10 cellular contexts compared by ENCODE assay signal in the genomic region with DNA sequence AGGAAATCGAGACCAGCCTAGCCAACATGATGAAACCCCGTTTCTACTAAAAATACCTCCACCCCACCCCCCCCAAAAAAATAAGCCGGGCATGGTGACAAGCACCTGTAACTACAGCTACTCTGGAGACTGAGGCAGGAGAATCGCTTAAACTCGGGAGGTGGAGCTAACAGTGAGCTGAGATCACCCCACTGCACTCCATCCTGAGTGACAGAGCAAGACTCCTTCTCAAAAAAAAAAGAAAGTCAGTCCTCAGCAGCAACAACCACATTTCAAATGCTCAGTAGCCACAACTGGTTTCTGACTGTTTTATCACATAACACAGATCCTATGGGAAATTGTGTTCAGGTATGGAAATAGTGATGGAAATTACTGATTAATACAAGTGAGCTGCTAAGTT.
DNase-seq lines count a peak whose midpoint lies in the region; ATAC-seq, FAIRE-seq and TF ChIP-seq lines count a peak whose summit lies in the region.
"Had no signal": no experiment of that assay in that cellular context is flagged by ENCODE, and none has a peak within 500 bp of the region (broad histone marks: within the 10 kb centered on the region; RNA-seq: fewer than 3 reads in every experiment).

No MANE protein-coding gene starts in this region.

- H3K4me1 Mint-ChIP-seq in activated CD8-positive, alpha-beta T cell treated with anti-CD3 and anti-CD28 coated beads, Interleukin-2, amount 10 ng/mL, durations not matched to agents 7 days and 5 days (ENCODE audit: low read depth) = peaks cover 42% of the 10 kb centered on the region

- H3K36me3 Mint-ChIP-seq in activated CD8-positive, alpha-beta T cell treated with anti-CD3 and anti-CD28 coated beads, Interleukin-2, amount 10 ng/mL, durations not matched to agents 7 days and 5 days (ENCODE audit: low read depth) = peaks cover 7% of the 10 kb centered on the region

- no peak overlapping the region for H3K27ac Mint-ChIP-seq in activated CD8-positive, alpha-beta T cell treated with anti-CD3 and anti-CD28 coated beads, Interleukin-2, amount 10 ng/mL, durations not matched to agents 7 days and 5 days

- peak; percentile 17 for ATAC-seq in activated CD8-positive, alpha-beta T cell treated with anti-CD3 and anti-CD28 coated beads, Interleukin-2, amount 10 ng/mL, durations not matched to agents 7 days and 5 days
- no peak for ATAC-seq in HG02981 (IDR thresholded peaks at IDR 0.05; ENCODE audit: unreplicated experiment)
- no peak for ATAC-seq in HG02623 (IDR thresholded peaks at IDR 0.05; ENCODE audit: unreplicated experiment)
- ATAC-seq: left lobe of liver had no signal

- peak overlapping the region; percentile 85 for H3K4me3 ChIP-seq in HUES6 (ENCODE audit: low read depth, low read length)
- H3K4me3 ChIP-seq in mesodermal cell (ENCODE audit: extremely low read depth, insufficient read depth, low read length, poor library complexity, severe bottlenecking) = no peak overlapping the region

- peak overlapping the region; percentile 70 for H3K9ac ChIP-seq in HUES6 (ENCODE audit: low read length)

- H3K4me1 ChIP-seq in HUES6 (ENCODE audit: control insufficient read depth, insufficient read depth, low read length) (peaks cover 30% of the 10 kb centered on the region), mesodermal cell (ENCODE audit: control insufficient read depth, insufficient read depth, low read length, poor library complexity, severe bottlenecking) (peaks cover 3% of the 10 kb centered on the region)

- FAIRE-seq in D721Med (lab: Jason Lieb, UNC) = no peak

- H3K9me3 ChIP-seq in HUES6 (ENCODE audit: control insufficient read depth, insufficient read depth, low read depth, low read length) = no peaks in the 10 kb centered on the region
- H3K9me3 ChIP-seq in mesodermal cell (ENCODE audit: control insufficient read depth, low read length) = no peaks in the 10 kb centered on the region

- H3K27me3 ChIP-seq in HUES6 (ENCODE audit: control insufficient read depth, insufficient read depth, low read length) = no peaks in the 10 kb centered on the region

- POLR2A ChIA-PET in activated CD8-positive, alpha-beta T cell treated with anti-CD3 and anti-CD28 coated beads, Interleukin-2, amount 10 ng/mL, durations not matched to agents 7 days and 5 days (lab: Charles Lee) = interaction anchor here (1.1 to 27.2 kb wide), 12 partner anchors 7 to 1670 kb away, joined by 3 to 2224 read pairs (median 33); a partner anchor contains a TSS

- peak overlapping the region; percentile 99; the same call in 1 of the 2 replicates for H3K27ac ChIP-seq in HUES6 (ENCODE audit: low read depth, low read length)
- H3K27ac ChIP-seq in mesodermal cell (ENCODE audit: low read depth, low read length, severe bottlenecking) = peak overlapping the region; percentile 100

- no peaks in the 10 kb centered on the region for H3K9me3 Mint-ChIP-seq in activated CD8-positive, alpha-beta T cell treated with anti-CD3 and anti-CD28 coated beads, Interleukin-2, amount 10 ng/mL, durations not matched to agents 7 days and 5 days (ENCODE audit: insufficient read depth)

- 30 to 47% methylated on average over 3 of the region's 5 CpGs for WGBS in mesodermal cell (ENCODE audit: insufficient coverage in 2 of 2), 2 experiments

- TF ChIP-seq CTCF in GM13977 (IDR thresholded peaks at IDR 0.05; ENCODE audit: extremely low read depth, insufficient read depth, missing control alignments) (no peak), D721Med (IDR thresholded peaks at IDR 0.05; ENCODE audit: insufficient read depth, missing control alignments) (no peak)

- in situ Hi-C loops in Caki2 (cut with HindIII; ENCODE audit: low pct_unique_long_range_greater_than_20kb, low sequenced_read_pairs) (no loop called here), GM13977 (cut with MboI; ENCODE audit: low pct_unique_long_range_greater_than_20kb, low sequenced_read_pairs, unreplicated experiment) (no loop called here)

- H3K36me3 ChIP-seq in HUES6 (ENCODE audit: control insufficient read depth, insufficient read depth, low read length) = no peaks in the 10 kb centered on the region
- H3K36me3 ChIP-seq in mesodermal cell (ENCODE audit: control insufficient read depth, insufficient read depth, low read length) = no peaks in the 10 kb centered on the region

- H3K4me3 Mint-ChIP-seq in activated CD8-positive, alpha-beta T cell treated with anti-CD3 and anti-CD28 coated beads, Interleukin-2, amount 10 ng/mL, durations not matched to agents 7 days and 5 days = no peak overlapping the region

- H3K27me3 Mint-ChIP-seq in activated CD8-positive, alpha-beta T cell treated with anti-CD3 and anti-CD28 coated beads, Interleukin-2, amount 10 ng/mL, durations not matched to agents 7 days and 5 days (ENCODE audit: low read depth) = no peaks in the 10 kb centered on the region

- DNase-seq in Caki2 (ENCODE audit: low read depth) (peak; percentile 48), GM13977 (ENCODE audit: low spot score) (no peak), D721Med (ENCODE audit: insufficient read length, low spot score) (no peak)
- DNase-seq in activated CD8-positive, alpha-beta T cell treated with anti-CD3 and anti-CD28 coated beads, Interleukin-2, amount 10 ng/mL, durations not matched to agents 7 days and 5 days = peak; percentile 60
- DNase-seq: amygdala had no signal

- CTCF ChIA-PET in activated CD8-positive, alpha-beta T cell treated with anti-CD3 and anti-CD28 coated beads, Interleukin-2, amount 10 ng/mL, durations not matched to agents 7 days and 5 days (lab: Charles Lee) = interaction anchor here (0.9 to 1.9 kb wide), 4 partner anchors 11 to 49 kb away, joined by 3 to 6 read pairs (median 6); no protein-coding TSS in a partner anchor

Comparison
In these comparisons a context has a peak if more than half of its experiments do, and no peak if none do; other contexts are left out.
1. DNase-seq: peak in Caki2 (single experiment) and activated CD8-positive, alpha-beta T cell treated with anti-CD3 and anti-CD28 coated beads, Interleukin-2, amount 10 ng/mL, durations not matched to agents 7 days and 5 days (single experiment); none in GM13977 (single experiment) and D721Med (single experiment).